ENCODE assay signal across 8 cellular contexts in the genomic region with DNA sequence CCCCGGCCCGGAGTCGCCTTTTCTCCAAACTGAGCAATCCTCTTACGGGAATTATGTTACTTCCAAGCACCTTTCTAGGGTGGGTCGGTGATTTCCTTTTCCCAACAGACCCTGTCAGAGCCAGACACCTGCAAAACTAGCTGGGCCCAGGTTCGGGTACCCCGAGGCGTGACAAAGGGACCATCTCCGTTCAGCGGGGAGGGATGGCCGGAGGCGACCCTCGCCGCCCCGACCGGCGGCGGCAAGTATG. TPM values are rescaled to one million over a fixed set of nuclear protein-coding genes. Genes with fewer than 3 reads are reported as not detected.
DNase-seq lines count a peak whose midpoint lies in the region; ATAC-seq, FAIRE-seq and TF ChIP-seq lines count a peak whose summit lies in the region.

No MANE protein-coding gene starts in this region.

- no peak for TF ChIP-seq POLR2A in testis (IDR thresholded peaks at IDR 0.05)

- H3K4me3 ChIP-seq in kidney (ENCODE audit: low read length in 2 of 2) = peak overlapping the region; percentile 68 to 87
- peak overlapping the region; percentile 88 to 90 for H3K4me3 ChIP-seq in testis

- CTCF ChIA-PET in activated CD8-positive, alpha-beta memory T cell treated with anti-CD3 and anti-CD28 coated beads, Interleukin-2, amount 10 ng/mL, durations not matched to agents 7 days and 5 days (lab: Charles Lee) = interaction anchor here (0.7 to 20.4 kb wide), 12 partner anchors 10 to 149 kb away, joined by 3 to 512 read pairs (median 4); no protein-coding TSS in a partner anchor

- FAIRE-seq in kidney (lab: Jason Lieb, UNC) = no peak

- H3K27me3 ChIP-seq in testis = no peaks in the 10 kb centered on the region

- H3K27ac ChIP-seq in kidney (ENCODE audit: low read depth in 2 of 2, low read length in 2 of 2) (peak overlapping the region; percentile 66 to 81), testis (peak overlapping the region; percentile 64 to 75)

- H3K9me3 ChIP-seq in kidney (ENCODE audit: control insufficient read depth in 1 of 2, low read length in 2 of 2) (no peaks in the 10 kb centered on the region), testis (no peaks in the 10 kb centered on the region)

- H3K36me3 ChIP-seq in kidney (ENCODE audit: control insufficient read depth in 1 of 2, insufficient read depth in 2 of 2, low read length in 2 of 2) (no peaks in the 10 kb centered on the region), testis (ENCODE audit: low read depth, missing control alignments) (no peaks in the 10 kb centered on the region)

- no peak for TF ChIP-seq CTCF in kidney (IDR thresholded peaks at IDR 0.05; ENCODE audit: borderline replicate concordance, extremely low read depth, insufficient read depth)
- no peak for TF ChIP-seq CTCF in testis (IDR thresholded peaks at IDR 0.05)

- H3K27me3 Mint-ChIP-seq in activated CD8-positive, alpha-beta memory T cell treated with anti-CD3 and anti-CD28 coated beads, Interleukin-2, amount 10 ng/mL, durations not matched to agents 7 days and 5 days = no peaks in the 10 kb centered on the region
- H3K27me3 Mint-ChIP-seq in activated naive CD8-positive, alpha-beta T cell = no peaks in the 10 kb centered on the region

- ATAC-seq in activated CD8-positive, alpha-beta memory T cell treated with anti-CD3 and anti-CD28 coated beads, Interleukin-2, amount 10 ng/mL, durations not matched to agents 7 days and 5 days = no peak
- ATAC-seq in GM21576 (IDR thresholded peaks at IDR 0.05; ENCODE audit: unreplicated experiment) = no peak

- peak overlapping the region; percentile 86 for H3K27ac Mint-ChIP-seq in activated CD8-positive, alpha-beta memory T cell treated with anti-CD3 and anti-CD28 coated beads, Interleukin-2, amount 10 ng/mL, durations not matched to agents 7 days and 5 days
- H3K27ac Mint-ChIP-seq in activated naive CD8-positive, alpha-beta T cell = peak overlapping the region; percentile 90

- WGBS in testis, 2 donors = 0 to 3% methylated on average over 8 to 18 of the region's 18 CpGs

- H3K36me3 Mint-ChIP-seq in activated CD8-positive, alpha-beta memory T cell treated with anti-CD3 and anti-CD28 coated beads, Interleukin-2, amount 10 ng/mL, durations not matched to agents 7 days and 5 days = peaks cover 22% of the 10 kb centered on the region
- H3K36me3 Mint-ChIP-seq in activated naive CD8-positive, alpha-beta T cell = peaks cover 8% of the 10 kb centered on the region

- H3K9me3 Mint-ChIP-seq in activated CD8-positive, alpha-beta memory T cell treated with anti-CD3 and anti-CD28 coated beads, Interleukin-2, amount 10 ng/mL, durations not matched to agents 7 days and 5 days (ENCODE audit: low read depth) = no peaks in the 10 kb centered on the region
- no peaks in the 10 kb centered on the region for H3K9me3 Mint-ChIP-seq in activated naive CD8-positive, alpha-beta T cell (ENCODE audit: low read depth)

- intact Hi-C loops in kidney (cut with DNase I) = no loop called here
- intact Hi-C loops in testis (cut with DNase I; ENCODE audit: low total_unique reads) = no loop called here

- peak overlapping the region; percentile 88 for H3K4me3 Mint-ChIP-seq in activated CD8-positive, alpha-beta memory T cell treated with anti-CD3 and anti-CD28 coated beads, Interleukin-2, amount 10 ng/mL, durations not matched to agents 7 days and 5 days
- peak overlapping the region; percentile 94 for H3K4me3 Mint-ChIP-seq in activated naive CD8-positive, alpha-beta T cell

- H3K4me1 Mint-ChIP-seq in activated CD8-positive, alpha-beta memory T cell treated with anti-CD3 and anti-CD28 coated beads, Interleukin-2, amount 10 ng/mL, durations not matched to agents 7 days and 5 days = peaks cover 49% of the 10 kb centered on the region
- peaks cover 38% of the 10 kb centered on the region for H3K4me1 Mint-ChIP-seq in activated naive CD8-positive, alpha-beta T cell (ENCODE audit: low read depth)

- H3K9ac ChIP-seq in kidney (ENCODE audit: low read length in 2 of 2) = peak overlapping the region; percentile 85 to 87

- no peak for DNase-seq in activated CD8-positive, alpha-beta memory T cell treated with anti-CD3 and anti-CD28 coated beads, Interleukin-2, amount 10 ng/mL, durations not matched to agents 7 days and 5 days
- DNase-seq in activated CD8-positive, alpha-beta memory T cell treated with anti-CD3 and anti-CD28 coated beads, Interleukin-2, amount 50 U/mL, for 48 hours = no peak
- no peak for DNase-seq in kidney
- no peak for DNase-seq in testis
- no peak for DNase-seq in globus pallidus (ENCODE audit: low spot score)
- DNase-seq in NCI-H69 (lab: John Stamatoyannopoulos, UW) = no peak

- H3K4me1 ChIP-seq in kidney (ENCODE audit: control insufficient read depth in 1 of 2, insufficient read depth in 1 of 2, low read depth in 1 of 2, low read length in 2 of 2) (peaks cover 6 to 7% of the 10 kb centered on the region in 2 donors), testis (peaks cover 14% of the 10 kb centered on the region)

RNA-seq across cellular contexts. Expression of a gene that starts 0.4 kb away (rescaled TPM):
- total RNA-seq in activated CD8-positive, alpha-beta memory T cell treated with anti-CD3 and anti-CD28 coated beads, Interleukin-2, amount 10 ng/mL, durations not matched to agents 7 days and 5 days = 100 to 1,000 TPM; 157 to 192 TPM
- total RNA-seq in kidney (116 TPM), testis (100 to 1,000 TPM; 110 to 136 TPM)
- polyA plus RNA-seq in kidney (ENCODE audit: insufficient read depth, low read depth, low replicate concordance) (168 TPM), testis (ENCODE audit: insufficient read depth, low read depth, low replicate concordance) (143 TPM)

RNA-seq across cellular contexts. Expression of a gene that starts 51.0 kb away (rescaled TPM):
- not detected for total RNA-seq in activated CD8-positive, alpha-beta memory T cell treated with anti-CD3 and anti-CD28 coated beads, Interleukin-2, amount 10 ng/mL, durations not matched to agents 7 days and 5 days
- total RNA-seq in kidney (0.09 TPM), testis (1 to 10 TPM; 2.8 to 6.6 TPM)
- polyA plus RNA-seq in kidney (ENCODE audit: insufficient read depth, low read depth, low replicate concordance) (not detected), testis (ENCODE audit: insufficient read depth, low read depth, low replicate concordance) (2.6 TPM)
